ENCODE assay signal across 8 cellular contexts in genomic region chrX:118839334-118839958, GRCh38. TPM values are rescaled to one million over a fixed set of nuclear protein-coding genes. Genes with fewer than 3 reads are reported as not detected.
DNase-seq lines count a peak whose midpoint lies in the region; ATAC-seq, FAIRE-seq and TF ChIP-seq lines count a peak whose summit lies in the region.

No MANE protein-coding gene starts in this region.

- POLR2A ChIA-PET in activated naive CD8-positive, alpha-beta T cell treated with anti-CD3 and anti-CD28 coated beads, Interleukin-2, amount 10 ng/mL, durations not matched to agents 7 days and 5 days (lab: Charles Lee) = interaction anchor here (0.6 kb wide), 1 partner anchor 220 kb away, joined by 5 read pairs; no protein-coding TSS in a partner anchor

- ATAC-seq in GM18498 (IDR thresholded peaks at IDR 0.05; ENCODE audit: unreplicated experiment) (peak; percentile 65), heart left ventricle (peak; percentile 87 to 96 (median 95)), pancreas (peak; percentile 89 to 99 (median 96)), GM19035 (IDR thresholded peaks at IDR 0.05; ENCODE audit: unreplicated experiment) (no peak)
- peak; percentile 63 for ATAC-seq in activated naive CD8-positive, alpha-beta T cell treated with anti-CD3 and anti-CD28 coated beads, Interleukin-2, amount 10 ng/mL, durations not matched to agents 7 days and 5 days (ENCODE audit: low read depth)

- H3K27me3 ChIP-seq in HL-60 (ENCODE audit: insufficient read depth, poor library complexity, severe bottlenecking) (peaks cover under 1% of the 10 kb centered on the region), heart left ventricle (peaks cover 0 to 16% (median 0%) of the 10 kb centered on the region in 9 donors), pancreas (peaks cover 0 to 10% (median 0%) of the 10 kb centered on the region in 4 donors), tibial artery (no peaks in the 10 kb centered on the region)

- H3K9me3 Mint-ChIP-seq in activated naive CD8-positive, alpha-beta T cell treated with anti-CD3 and anti-CD28 coated beads, Interleukin-2, amount 10 ng/mL, durations not matched to agents 7 days and 5 days = no peaks in the 10 kb centered on the region

- no peak for TF ChIP-seq POLR2A in heart left ventricle (IDR thresholded peaks at IDR 0.05)

- H3K4me3 ChIP-seq in HL-60 (replicated peaks; ENCODE audit: insufficient read depth, low read length) = peak overlapping the region; percentile 52
- peak overlapping the region in 11 of 12 donors; percentile 16 to 74 (median 56) for H3K4me3 ChIP-seq in heart left ventricle
- peak overlapping the region; percentile 2 to 46 (median 27) for H3K4me3 ChIP-seq in pancreas
- peak overlapping the region; percentile 50 to 52 for H3K4me3 ChIP-seq in tibial artery

- DNase-seq in HL-60 (ENCODE audit: low read depth in 1 of 2, low spot score in 1 of 2) (peak in 1 of 2 experiments; percentile 47), SKM-1 (lab: John Stamatoyannopoulos, UW; ENCODE audit: unreplicated experiment) (peak; percentile 3), heart left ventricle (peak; percentile 77 to 90 (median 84)), pancreas (peak; percentile 56 to 91 (median 78)), tibial artery (peak; percentile 78)
- DNase-seq in activated naive CD8-positive, alpha-beta T cell treated with anti-CD3 and anti-CD28 coated beads, Interleukin-2, amount 10 ng/mL, durations not matched to agents 7 days and 5 days = peak; percentile 71

- no peak overlapping the region for H3K27ac Mint-ChIP-seq in activated naive CD8-positive, alpha-beta T cell treated with anti-CD3 and anti-CD28 coated beads, Interleukin-2, amount 10 ng/mL, durations not matched to agents 7 days and 5 days

- H3K36me3 ChIP-seq in heart left ventricle (no peaks in the 10 kb centered on the region), pancreas (no peaks in the 10 kb centered on the region), tibial artery (no peaks in the 10 kb centered on the region)

- TF ChIP-seq CTCF in HL-60 (IDR thresholded peaks at IDR 0.05; ENCODE audit: insufficient read depth, low read length) (no peak), heart left ventricle (IDR thresholded peaks at IDR 0.05) (peak; percentile 60 to 87 (median 74)), pancreas (IDR thresholded peaks at IDR 0.05) (peak; percentile 49 to 75 (median 62)), tibial artery (IDR thresholded peaks at IDR 0.05) (peak; percentile 64 to 69)

- H3K4me1 ChIP-seq in heart left ventricle (peaks cover 0 to 7% (median 0%) of the 10 kb centered on the region in 12 donors), pancreas (no peaks in the 10 kb centered on the region), tibial artery (peaks cover 0 to 4% (median 0%) of the 10 kb centered on the region in 4 donors)

- no peaks in the 10 kb centered on the region for H3K36me3 Mint-ChIP-seq in activated naive CD8-positive, alpha-beta T cell treated with anti-CD3 and anti-CD28 coated beads, Interleukin-2, amount 10 ng/mL, durations not matched to agents 7 days and 5 days

- H3K27ac ChIP-seq in HL-60 (replicated peaks) (no peak overlapping the region), heart left ventricle (peak overlapping the region in 2 of 12 donors; percentile 4 to 29), pancreas (no peak overlapping the region), tibial artery (no peak overlapping the region)

- intact Hi-C loops in heart left ventricle (cut with DNase I) (no loop called here), pancreas (cut with DNase I) (no loop called here), tibial artery (cut with DNase I; ENCODE audit: low total_unique reads) (loop anchor here (5.0 kb wide), 1 partner anchor 228 kb away; no protein-coding TSS in a partner anchor)

- peak overlapping the region; percentile 51 for H3K4me3 Mint-ChIP-seq in activated naive CD8-positive, alpha-beta T cell treated with anti-CD3 and anti-CD28 coated beads, Interleukin-2, amount 10 ng/mL, durations not matched to agents 7 days and 5 days

- H3K4me1 Mint-ChIP-seq in activated naive CD8-positive, alpha-beta T cell treated with anti-CD3 and anti-CD28 coated beads, Interleukin-2, amount 10 ng/mL, durations not matched to agents 7 days and 5 days = no peaks in the 10 kb centered on the region

- H3K27me3 Mint-ChIP-seq in activated naive CD8-positive, alpha-beta T cell treated with anti-CD3 and anti-CD28 coated beads, Interleukin-2, amount 10 ng/mL, durations not matched to agents 7 days and 5 days = peaks cover 16% of the 10 kb centered on the region

- no peaks in the 10 kb centered on the region for H3K9me3 ChIP-seq in heart left ventricle
- H3K9me3 ChIP-seq in pancreas = no peaks in the 10 kb centered on the region
- no peaks in the 10 kb centered on the region for H3K9me3 ChIP-seq in tibial artery

- no peak for FAIRE-seq in pancreas (lab: Jason Lieb, UNC)

- WGBS in heart left ventricle, 4 donors = 2 to 48% (median 21%) methylated on average over 32 to 50 of the region's 50 CpGs
- 2 to 29% methylated on average over 48 to 50 of the region's 50 CpGs for WGBS in pancreas, 2 donors

RNA-seq across cellular contexts. Expression of gene ZCCHC12, which starts 15.8 kb away (rescaled TPM):
- total RNA-seq in activated naive CD8-positive, alpha-beta T cell treated with anti-CD3 and anti-CD28 coated beads, Interleukin-2, amount 10 ng/mL, durations not matched to agents 7 days and 5 days = not detected
- under 1 TPM in 2 of 9 donors, not detected in 7; 0.23 to 0.61 TPM for total RNA-seq in heart left ventricle
- polyA plus RNA-seq in heart left ventricle = under 1 TPM in 1 of 2 donors, not detected in 1; 0.06 TPM
- total RNA-seq in pancreas = under 1 TPM in 1 of 6 donors, not detected in 5; 0.08 TPM
- polyA plus RNA-seq in pancreas = under 1 TPM in 1 of 2 donors, not detected in 1; 0.23 TPM
